7 cellular contexts compared by ENCODE assay signal in the genomic region with DNA sequence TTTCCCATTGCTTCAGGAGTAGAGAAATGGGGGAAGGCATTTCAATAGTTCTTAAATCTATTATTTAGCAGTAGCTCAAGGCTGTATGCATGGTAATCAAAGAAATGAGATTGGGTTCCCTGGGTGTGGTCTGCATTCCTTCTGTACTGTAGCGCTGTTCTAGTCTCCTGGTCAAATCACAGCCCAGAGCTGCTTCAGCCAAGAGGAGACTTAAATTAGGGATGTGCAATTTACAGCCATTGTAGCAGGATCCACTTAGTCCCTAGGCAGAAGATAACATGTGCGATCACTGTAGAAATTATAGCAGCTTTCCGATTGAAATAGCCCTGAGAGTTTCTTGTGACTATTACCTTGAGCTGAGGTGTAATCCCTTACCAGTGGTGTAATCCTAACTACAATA. TPM values are rescaled to one million over a fixed set of nuclear protein-coding genes. Genes with fewer than 3 reads are reported as not detected.
DNase-seq lines count a peak whose midpoint lies in the region; ATAC-seq and TF ChIP-seq lines count a peak whose summit lies in the region.
"Not testable (repeated sequence)": the region's sequence is repeated elsewhere in the genome, so short reads cannot be mapped to it uniquely, and the experiment has no call there.

No MANE protein-coding gene starts in this region.

- intact Hi-C loops in breast epithelium (cut with DNase I; ENCODE audit: low total_unique reads); spleen (cut with DNase I; ENCODE audit: low total_unique reads): not testable (repeated sequence)

- 72 to 92% (median 87%) methylated on average over 3 of the region's 3 CpGs for WGBS in spleen, 5 donors
- 75% methylated on average over 3 of the region's 3 CpGs for WGBS in urinary bladder

- H3K27ac ChIP-seq in RWPE2 (ENCODE audit: poor library complexity, severe bottlenecking), result peak overlapping the region; percentile 50
- peak overlapping the region; percentile 73 to 84 for H3K27ac ChIP-seq in breast epithelium
- peak overlapping the region; percentile 96 for H3K27ac ChIP-seq in foreskin keratinocyte
- H3K27ac ChIP-seq in right atrium auricular region, result peak overlapping the region; percentile 64 to 76
- peak overlapping the region; percentile 21 for H3K27ac ChIP-seq in osteoblast (ENCODE audit: low read depth, low read length)
- H3K27ac ChIP-seq in spleen, result peak overlapping the region in 7 of 8 donors; percentile 52 to 80 (median 71)
- H3K27ac ChIP-seq in urinary bladder (ENCODE audit: low read depth), result peak overlapping the region; percentile 10

- not testable (repeated sequence) for H2AFZ ChIP-seq in osteoblast (ENCODE audit: low read length)

- not testable (repeated sequence) for H3K9me3 ChIP-seq in RWPE2 (ENCODE audit: severe bottlenecking); breast epithelium; right atrium auricular region; osteoblast (ENCODE audit: low read depth, low read length); spleen

- H3K4me1 ChIP-seq in RWPE2 (ENCODE audit: insufficient read depth, poor library complexity, severe bottlenecking) (peaks cover 16% of the 10 kb centered on the region), breast epithelium (peaks cover 0 to 10% of the 10 kb centered on the region in 2 donors), foreskin keratinocyte (peaks cover 51% of the 10 kb centered on the region), right atrium auricular region (peaks cover 0 to 72% of the 10 kb centered on the region in 2 donors), spleen (peaks cover 1 to 54% (median 26%) of the 10 kb centered on the region in 6 donors)
- H3K4me1 ChIP-seq in osteoblast (ENCODE audit: insufficient read depth, low read length); urinary bladder (ENCODE audit: insufficient read depth): not testable (repeated sequence)

- not testable (repeated sequence) for TF ChIP-seq POLR2A in breast epithelium (IDR thresholded peaks at IDR 0.05); spleen (IDR thresholded peaks at IDR 0.05)

- TF ChIP-seq CTCF in RWPE2 (IDR thresholded peaks at IDR 0.05; ENCODE audit: poor library complexity, severe bottlenecking); breast epithelium (IDR thresholded peaks at IDR 0.05); foreskin keratinocyte (conservative IDR thresholded peaks at IDR 0.05); right atrium auricular region (IDR thresholded peaks at IDR 0.05); osteoblast (IDR thresholded peaks at IDR 0.05; ENCODE audit: extremely low read depth, low read depth, low read length); spleen (IDR thresholded peaks at IDR 0.05 in 8 of 11, conservative IDR thresholded peaks at IDR 0.05 in 3 of 11): not testable (repeated sequence)

- not testable (repeated sequence) for H3K27me3 ChIP-seq in RWPE2 (ENCODE audit: insufficient read depth, poor library complexity, severe bottlenecking); breast epithelium; foreskin keratinocyte; right atrium auricular region; osteoblast (ENCODE audit: insufficient read depth, low read length); spleen (replicated peaks in 1 of 7)

- H4K20me1 ChIP-seq in osteoblast (ENCODE audit: insufficient read depth, low read length), result not testable (repeated sequence)

- not testable (repeated sequence) for H3K4me2 ChIP-seq in osteoblast (ENCODE audit: insufficient read depth, low read length)

- H3K4me3 ChIP-seq in RWPE2 (ENCODE audit: severe bottlenecking); breast epithelium; right atrium auricular region; osteoblast (ENCODE audit: insufficient read depth, low read length); spleen; urinary bladder (ENCODE audit: low read depth, low read length): not testable (repeated sequence)

- not testable (repeated sequence) for DNase-seq in RWPE2 (ENCODE audit: low spot score); breast epithelium (ENCODE audit: low spot score in 2 of 2); right atrium auricular region (ENCODE audit: low spot score); osteoblast (ENCODE audit: insufficient read length, low spot score, missing footprints); spleen
- DNase-seq in foreskin keratinocyte, result peak in 1 of 2 donors; percentile 20

- peaks cover 96% of the 10 kb centered on the region for H3K79me2 ChIP-seq in osteoblast (ENCODE audit: insufficient read depth, low read length)

- not testable (repeated sequence) for H3K36me3 ChIP-seq in RWPE2 (ENCODE audit: low read depth); breast epithelium; right atrium auricular region; spleen; urinary bladder (ENCODE audit: insufficient read depth)
- H3K36me3 ChIP-seq in osteoblast (ENCODE audit: insufficient read depth, low read length), result peaks cover 28% of the 10 kb centered on the region

- ATAC-seq in RWPE2 (ENCODE audit: low read depth); foreskin keratinocyte: not testable (repeated sequence)

RNA-seq across cellular contexts. Expression of a gene that starts 58.5 kb away (rescaled TPM):
- total RNA-seq in breast epithelium (10 to 100 TPM; 34.4 to 86.5 (median 84.0) TPM), foreskin keratinocyte (92.1 and 105 TPM in 2 replicates), right atrium auricular region (10 to 100 TPM; 65.2 to 66.0 TPM), osteoblast (166 and 179 TPM in 2 replicates), spleen (100 to 1,000 TPM in 5 of 7 donors, 10 to 100 TPM in 2; 71.4 to 182 (median 121) TPM), urinary bladder (119 TPM)
- polyA plus RNA-seq in foreskin keratinocyte (12.6 and 14.2 TPM in 2 replicates), spleen (10 to 100 TPM in 1 of 3 donors, 1 to 10 TPM in 2; 3.7 to 10.7 (median 4.1) TPM), urinary bladder (38.4 TPM)

Comparison
In these comparisons a context has a peak if more than half of its experiments do, and no peak if none do; other contexts are left out.
1. H3K27ac ChIP-seq: peak in every context shown above with its lines; median percentile 96 in foreskin keratinocyte; 78 in breast epithelium; 71 in spleen; 70 in right atrium auricular region; 50 in RWPE2; 21 in osteoblast; 10 in urinary bladder.